1 cellular context compared by ENCODE assay signal in genomic region chr7:103343758-103344452, GRCh38.
A peak's percentile ranks its signal among the peaks of the same experiment; 100 is the strongest.
TF ChIP-seq lines count a peak whose summit lies in the region.

No MANE protein-coding gene starts in this region.

TF ChIP-seq in HepG2, 621 proteins besides CTCF, POLR2A, EP300 and RAD21:
- no peak for TF ChIP-seq ZNF850 (CRISPR knock-in tag; conservative IDR thresholded peaks at IDR 0.05)
- TF ChIP-seq U2AF1 (optimal IDR thresholded peaks at IDR 0.05; ENCODE audit: low read depth, low read length) = peak; percentile 75
- TF ChIP-seq ZBTB2 (CRISPR knock-in tag; IDR thresholded peaks at IDR 0.05; ENCODE audit: low read depth) = 0 out of 2 replicates have a peak, but pooled peaks have one; percentile 13
- TF ChIP-seq ZNF747 (CRISPR knock-in tag; IDR thresholded peaks at IDR 0.05; ENCODE audit: borderline replicate concordance) = 0 out of 2 replicates have a peak, but pooled peaks have one; percentile 11
- TF ChIP-seq SRF (IDR thresholded peaks at IDR 0.05; ENCODE audit: low read depth, low read length) = no peak
- TF ChIP-seq CREBL2 (CRISPR knock-in tag; IDR thresholded peaks at IDR 0.05; ENCODE audit: borderline replicate concordance) = 0 out of 2 replicates have a peak, but pooled peaks have one; percentile 10
- no peak for TF ChIP-seq SIX1 (CRISPR knock-in tag; IDR thresholded peaks at IDR 0.05; ENCODE audit: borderline replicate concordance)
- TF ChIP-seq ZNF33A (CRISPR knock-in tag; IDR thresholded peaks at IDR 0.05; ENCODE audit: borderline replicate concordance) = peak; percentile 53; the same call in 1 of the 2 replicates
- no peak for TF ChIP-seq GABPA (IDR thresholded peaks at IDR 0.05; ENCODE audit: low read depth, low read length)
- TF ChIP-seq GABPA (CRISPR knock-in tag; IDR thresholded peaks at IDR 0.05; ENCODE audit: low read depth) = 0 out of 2 replicates have a peak, but pooled peaks have one; percentile 1
- peak; percentile 60; the same call in 1 of the 2 replicates for TF ChIP-seq ZNF350 (CRISPR knock-in tag; IDR thresholded peaks at IDR 0.05; ENCODE audit: borderline replicate concordance, low read depth)
- TF ChIP-seq MTF2 (CRISPR knock-in tag; IDR thresholded peaks at IDR 0.05; ENCODE audit: borderline replicate concordance) = no peak
- TF ChIP-seq PREB (CRISPR knock-in tag; IDR thresholded peaks at IDR 0.05) = no peak
- TF ChIP-seq ZNF207 (IDR thresholded peaks at IDR 0.05; ENCODE audit: borderline replicate concordance) = no peak
- TF ChIP-seq ZNF780A (CRISPR knock-in tag; IDR thresholded peaks at IDR 0.05) = 0 out of 2 replicates have a peak, but pooled peaks have one; percentile 48
- no peak for TF ChIP-seq ZNF709 (CRISPR knock-in tag; IDR thresholded peaks at IDR 0.05)
- TF ChIP-seq ZNF816 (CRISPR knock-in tag; IDR thresholded peaks at IDR 0.05; ENCODE audit: borderline replicate concordance) = 0 out of 2 replicates have a peak, but pooled peaks have one; percentile 9
